Comparison of ENCODE assay signal across 10 cellular contexts in genomic region chr2:112811841-112812306, GRCh38. TPM values are rescaled to one million over a fixed set of nuclear protein-coding genes. Genes with fewer than 3 reads are reported as not detected.
DNase-seq lines count a peak whose midpoint lies in the region; ATAC-seq and TF ChIP-seq lines count a peak whose summit lies in the region.
"Had no signal": no experiment of that assay in that cellular context is flagged by ENCODE, and none has a peak within 500 bp of the region (broad histone marks: within the 10 kb centered on the region; RNA-seq: fewer than 3 reads in every experiment).

No MANE protein-coding gene starts in this region.

- H3K27ac ChIP-seq in Panc1 (ENCODE audit: low read length): no peak overlapping the region
- no peak overlapping the region for H3K27ac ChIP-seq in psoas muscle
- no peak overlapping the region for H3K27ac ChIP-seq in CD4-positive, alpha-beta T cell (ENCODE audit: low read depth, low read length)
- H3K27ac ChIP-seq: coronary artery had no signal

- CTCF ChIA-PET in Panc1 (lab: Charles Lee): no interaction called here
- CTCF ChIA-PET in CD4-positive, alpha-beta T cell (lab: Charles Lee): no interaction called here

- no TSS peak for BruUV-seq in Panc1 (replicated peaks; lab: Mats Ljungman, UMichigan)

- peaks cover 4% of the 10 kb centered on the region for H3K9me3 Mint-ChIP-seq in CD4-positive, alpha-beta T cell

- DNase-seq in Panc1 (ENCODE audit: low read depth, low spot score) (no peak), epithelial cell of proximal tubule (ENCODE audit: low read depth) (peak; percentile 80), psoas muscle (no peak)
- no peak for DNase-seq in CD4-positive, alpha-beta T cell

- no peak overlapping the region for H3K4me3 Mint-ChIP-seq in CD4-positive, alpha-beta T cell

- H3K4me3 ChIP-seq in Panc1 (ENCODE audit: low read depth in 2 of 2, low read length in 2 of 2) (no peak overlapping the region), epithelial cell of proximal tubule (ENCODE audit: low read depth, low read length) (no peak overlapping the region), psoas muscle (no peak overlapping the region)
- H3K4me3 ChIP-seq: coronary artery had no signal

- H3K36me3 ChIP-seq in Panc1 (ENCODE audit: control insufficient read depth, insufficient read depth, low read length) (no peaks in the 10 kb centered on the region), psoas muscle (ENCODE audit: insufficient read depth in 1 of 2, low read depth in 1 of 2) (no peaks in the 10 kb centered on the region)

- WGBS in psoas muscle, 3 donors: 45 to 49% (median 45%) methylated on average over 7 of the region's 7 CpGs

- H3K27me3 ChIP-seq in Panc1 (ENCODE audit: control insufficient read depth, insufficient read depth, low read length) (no peaks in the 10 kb centered on the region), psoas muscle (ENCODE audit: insufficient read depth in 3 of 3, low read length in 2 of 3) (no peaks in the 10 kb centered on the region)
- H3K27me3 ChIP-seq in CD4-positive, alpha-beta T cell (ENCODE audit: control insufficient read depth, insufficient read depth, low read length): no peaks in the 10 kb centered on the region

- no peaks in the 10 kb centered on the region for H3K36me3 Mint-ChIP-seq in CD4-positive, alpha-beta T cell (ENCODE audit: low read depth)
- H3K36me3 Mint-ChIP-seq: IgD-negative memory B cell had no signal

- peaks cover 17% of the 10 kb centered on the region for H3K4me1 Mint-ChIP-seq in CD4-positive, alpha-beta T cell (ENCODE audit: low read depth)

- POLR2A ChIA-PET in Panc1 (lab: Charles Lee): no interaction called here
- POLR2A ChIA-PET in CD4-positive, alpha-beta T cell (lab: Charles Lee): no interaction called here

- H3K27me3 Mint-ChIP-seq in CD4-positive, alpha-beta T cell: no peaks in the 10 kb centered on the region
- H3K27me3 Mint-ChIP-seq: IgD-negative memory B cell had no signal

- H3K9me3 ChIP-seq in Panc1 (ENCODE audit: control insufficient read depth, insufficient read depth, low read depth, low read length) (peaks cover 3% of the 10 kb centered on the region; the same call in 1 of the 2 replicates), psoas muscle (peaks cover 8% of the 10 kb centered on the region)
- H3K9me3 ChIP-seq in CD4-positive, alpha-beta T cell (ENCODE audit: control insufficient read depth, low read length): peaks cover 6% of the 10 kb centered on the region

- H3K4me1 ChIP-seq in Panc1 (ENCODE audit: control insufficient read depth, insufficient read depth, low read length) (no peaks in the 10 kb centered on the region), psoas muscle (peaks cover 5% of the 10 kb centered on the region)

- ATAC-seq in GM19025 (IDR thresholded peaks at IDR 0.05; ENCODE audit: low read depth, unreplicated experiment) (peak; percentile 39), Panc1 (peak; percentile 66), psoas muscle (peak; percentile 23 to 64 (median 58)), GM18502 (IDR thresholded peaks at IDR 0.05; ENCODE audit: poor library complexity, unreplicated experiment) (no peak), HG02981 (IDR thresholded peaks at IDR 0.05; ENCODE audit: unreplicated experiment) (no peak), HG03354 (IDR thresholded peaks at IDR 0.05; ENCODE audit: poor library complexity, severe bottlenecking, unreplicated experiment) (no peak)
- ATAC-seq in CD4-positive, alpha-beta T cell (ENCODE audit: poor library complexity): no peak

- no peak overlapping the region for H3K27ac Mint-ChIP-seq in CD4-positive, alpha-beta T cell

- in situ Hi-C loops in Panc1 (cut with HindIII; ENCODE audit: low pct_unique_long_range_greater_than_20kb, low sequenced_read_pairs): no loop called here

- intact Hi-C loops in Panc1 (cut with micrococcal nuclease; ENCODE audit: unreplicated experiment) (no loop called here), psoas muscle (cut with DNase I) (no loop called here)
- intact Hi-C loops in CD4-positive, alpha-beta T cell (cut with DNase I, micrococcal nuclease): no loop called here

- TF ChIP-seq CTCF in Panc1 (IDR thresholded peaks at IDR 0.05) (no peak), epithelial cell of proximal tubule (conservative IDR thresholded peaks at IDR 0.05; ENCODE audit: low read depth, low read length) (no peak), psoas muscle (IDR thresholded peaks at IDR 0.05) (no peak)
- TF ChIP-seq CTCF in CD4-positive, alpha-beta T cell (IDR thresholded peaks at IDR 0.05): no peak

RNA-seq across cellular contexts. Expression of gene IL1B, which starts 24.7 kb away (rescaled TPM):
- total RNA-seq in Panc1 (2021; ENCODE audit: unreplicated experiment) (not detected), epithelial cell of proximal tubule (0.65 TPM in 1 of 2 replicates, not detected in the other), psoas muscle (under 1 TPM in 3 of 4 donors, not detected in 1; 0.25 to 0.42 (median 0.28) TPM)
- not detected for polyA plus RNA-seq in Panc1 (2012; ENCODE audit: insufficient read length)
- under 1 TPM; 0.06 to 0.38 (median 0.25) TPM for polyA plus RNA-seq in psoas muscle
- 1 to 10 TPM; 3.8 to 5.6 TPM for total RNA-seq in CD4-positive, alpha-beta T cell
- polyA plus RNA-seq: IgD-negative memory B cell had no signal

RNA-seq across cellular contexts. Expression of gene IL1A, which starts 27.6 kb away (rescaled TPM):
- total RNA-seq in Panc1 (2021; ENCODE audit: unreplicated experiment) (not detected), epithelial cell of proximal tubule (1.4 TPM in 2 replicates), psoas muscle (under 1 TPM in 1 of 4 donors, not detected in 3; 0.12 TPM)
- not detected for polyA plus RNA-seq in Panc1 (2012; ENCODE audit: insufficient read length)
- under 1 TPM in 1 of 3 donors, not detected in 2; 0.08 TPM for polyA plus RNA-seq in psoas muscle
- not detected for total RNA-seq in CD4-positive, alpha-beta T cell
- polyA plus RNA-seq: IgD-negative memory B cell had no signal

RNA-seq across cellular contexts. Expression of gene CKAP2L, which starts 47.5 kb away (rescaled TPM):
- total RNA-seq in Panc1 (2021; ENCODE audit: unreplicated experiment): 27.0 TPM
- 3.9 TPM for polyA plus RNA-seq in Panc1 (2012; ENCODE audit: insufficient read length)
- 18.8 and 23.4 TPM in 2 replicates for total RNA-seq in epithelial cell of proximal tubule
- total RNA-seq in psoas muscle: under 1 TPM in 2 of 4 donors, not detected in 2; 0.05 to 0.19 TPM
- polyA plus RNA-seq in psoas muscle: under 1 TPM in 2 of 3 donors, not detected in 1; 0.05 to 0.13 TPM
- under 1 TPM; 0.08 to 0.50 TPM for total RNA-seq in CD4-positive, alpha-beta T cell
- polyA plus RNA-seq: IgD-negative memory B cell had no signal

Comparison
In these comparisons a context has a peak if more than half of its experiments do, and no peak if none do; other contexts are left out.
1. ATAC-seq: peak in GM19025 (single experiment), Panc1 (single experiment) and psoas muscle (4 of 4); none in GM18502 (single experiment), HG02981 (single experiment), CD4-positive, alpha-beta T cell (single experiment) and HG03354 (single experiment).
2. RNA of gene CKAP2L, which starts 47.5 kb away (total RNA-seq): 27.0 TPM in Panc1 (single experiment) and 18.8 to 23.4 TPM in epithelial cell of proximal tubule; 0.08 to 0.50 TPM in CD4-positive, alpha-beta T cell and 0.05 to 0.19 TPM in psoas muscle; every median in the first group is over 10 times any median in the second.